In the genomic region with DNA sequence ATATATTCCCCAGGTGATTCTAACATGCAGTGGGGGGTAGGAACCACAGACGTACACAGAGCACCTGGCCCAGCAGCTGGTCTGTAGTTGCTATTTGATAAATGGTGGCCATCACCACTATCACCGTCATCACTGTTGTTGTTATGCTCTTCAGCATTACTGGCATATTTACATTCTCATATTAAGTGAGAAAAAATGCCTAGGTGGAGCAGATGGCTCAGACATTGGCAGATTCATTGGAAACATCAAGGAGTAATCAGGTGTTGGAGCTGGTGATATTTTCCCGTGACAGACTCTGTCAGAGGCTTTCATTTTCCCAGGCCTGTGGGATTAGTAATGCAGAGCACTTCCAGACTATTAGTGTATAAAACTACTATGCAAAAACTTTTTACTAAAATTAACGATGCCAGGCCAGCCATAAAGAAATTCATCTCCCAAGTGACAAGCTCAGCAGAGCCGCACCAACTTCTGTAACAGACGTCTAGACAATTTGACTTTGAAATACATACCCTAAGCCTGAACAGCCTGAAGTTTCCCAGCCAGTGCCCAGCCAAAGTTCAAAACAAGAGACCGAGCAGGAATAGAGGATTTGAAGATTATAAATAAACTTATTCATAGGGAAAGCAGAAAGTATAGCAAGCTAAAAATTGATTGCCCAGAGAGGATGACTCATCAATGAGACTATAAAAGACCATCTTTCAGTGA, we compare ENCODE assay signal across 14 cellular contexts.
DNase-seq lines count a peak whose midpoint lies in the region; ATAC-seq and TF ChIP-seq lines count a peak whose summit lies in the region.
"Had no signal": no experiment of that assay in that cellular context is flagged by ENCODE, and none has a peak within 500 bp of the region (broad histone marks: within the 10 kb centered on the region; RNA-seq: fewer than 3 reads in every experiment).

No MANE protein-coding gene starts in this region.

- DNase-seq in left ventricle myocardium superior (no peak), left cardiac atrium (no peak), NCI-H748 (lab: John Stamatoyannopoulos, UW; ENCODE audit: unreplicated experiment) (peak; percentile 90), T1000 (lab: John Stamatoyannopoulos, UW) (no peak), left lung (no peak)
- no peak for DNase-seq in stimulated activated naive CD8-positive, alpha-beta T cell treated with anti-CD3 and anti-CD28 coated beads, Interleukin-15, amount 100 ng/mL, for 72 hours
- DNase-seq: activated CD8-positive, alpha-beta memory T cell treated with anti-CD3 and anti-CD28 coated beads, Interleukin-2, amount 50 U/mL, for 48 hours; activated naive CD8-positive, alpha-beta T cell treated with anti-CD3 and anti-CD28 coated beads, Interleukin-2, amount 50 U/mL, for 24 hours; DMS79 treated with DMSO at 0.1 percent for 48 hours; NCI-H226; SJCRH30 had no signal

- TF ChIP-seq CTCF in left lung (IDR thresholded peaks at IDR 0.05) = no peak

- H3K27me3 Mint-ChIP-seq in stimulated activated naive CD8-positive, alpha-beta T cell treated with anti-CD3 and anti-CD28 coated beads, Interleukin-15, amount 100 ng/mL, for 72 hours = no peaks in the 10 kb centered on the region
- H3K27me3 Mint-ChIP-seq: activated naive CD8-positive, alpha-beta T cell treated with anti-CD3 and anti-CD28 coated beads, Interleukin-2, amount 50 U/mL, for 24 hours had no signal

- intact Hi-C loops in left ventricle myocardium superior (cut with micrococcal nuclease) = no loop called here
- intact Hi-C loops in left cardiac atrium (cut with DNase I) = no loop called here
- intact Hi-C loops in left lung (cut with DNase I) = no loop called here

- H3K27ac ChIP-seq in layer of hippocampus (ENCODE audit: low read depth, low read length) (peak overlapping the region; percentile 20), left lung (no peak overlapping the region)
- H3K27ac ChIP-seq: SJCRH30 had no signal

- ATAC-seq in left ventricle myocardium superior (peak; percentile 74), left cardiac atrium (no peak), GM21737 (IDR thresholded peaks at IDR 0.05; ENCODE audit: unreplicated experiment) (no peak), left lung (no peak)
- ATAC-seq in stimulated activated naive CD8-positive, alpha-beta T cell treated with anti-CD3 and anti-CD28 coated beads, Interleukin-15, amount 100 ng/mL, for 72 hours = no peak
- ATAC-seq: activated naive CD8-positive, alpha-beta T cell treated with anti-CD3 and anti-CD28 coated beads, Interleukin-2, amount 50 U/mL, for 24 hours had no signal

- H3K9me3 ChIP-seq in left lung = no peaks in the 10 kb centered on the region
- H3K9me3 ChIP-seq: SJCRH30 had no signal

- no peaks in the 10 kb centered on the region for H3K4me1 ChIP-seq in left lung
- H3K4me1 ChIP-seq: SJCRH30 had no signal

- no peak overlapping the region for H3K4me3 Mint-ChIP-seq in stimulated activated naive CD8-positive, alpha-beta T cell treated with anti-CD3 and anti-CD28 coated beads, Interleukin-15, amount 100 ng/mL, for 72 hours
- H3K4me3 Mint-ChIP-seq: activated naive CD8-positive, alpha-beta T cell treated with anti-CD3 and anti-CD28 coated beads, Interleukin-2, amount 50 U/mL, for 24 hours; H9 had no signal

- H3K36me3 ChIP-seq in left lung = no peaks in the 10 kb centered on the region
- H3K36me3 ChIP-seq: SJCRH30 had no signal

- peaks cover 5% of the 10 kb centered on the region for H3K4me1 Mint-ChIP-seq in stimulated activated naive CD8-positive, alpha-beta T cell treated with anti-CD3 and anti-CD28 coated beads, Interleukin-15, amount 100 ng/mL, for 72 hours
- H3K4me1 Mint-ChIP-seq: activated naive CD8-positive, alpha-beta T cell treated with anti-CD3 and anti-CD28 coated beads, Interleukin-2, amount 50 U/mL, for 24 hours had no signal

- no peak overlapping the region for H3K4me3 ChIP-seq in left lung
- H3K4me3 ChIP-seq: SJCRH30 had no signal

- no peaks in the 10 kb centered on the region for H3K27me3 ChIP-seq in layer of hippocampus (ENCODE audit: control insufficient read depth, insufficient read depth, low read length)
- no peaks in the 10 kb centered on the region for H3K27me3 ChIP-seq in left lung
- H3K27me3 ChIP-seq: SJCRH30 had no signal

- H3K9me3 Mint-ChIP-seq in stimulated activated naive CD8-positive, alpha-beta T cell treated with anti-CD3 and anti-CD28 coated beads, Interleukin-15, amount 100 ng/mL, for 72 hours = no peaks in the 10 kb centered on the region
- H3K9me3 Mint-ChIP-seq: activated naive CD8-positive, alpha-beta T cell treated with anti-CD3 and anti-CD28 coated beads, Interleukin-2, amount 50 U/mL, for 24 hours; H9 had no signal

- H3K27ac Mint-ChIP-seq in stimulated activated naive CD8-positive, alpha-beta T cell treated with anti-CD3 and anti-CD28 coated beads, Interleukin-15, amount 100 ng/mL, for 72 hours = peak overlapping the region in 1 of 2 donors; percentile 10
- H3K27ac Mint-ChIP-seq: activated naive CD8-positive, alpha-beta T cell treated with anti-CD3 and anti-CD28 coated beads, Interleukin-2, amount 50 U/mL, for 24 hours had no signal
